ENCODE assay signal across 23 cellular contexts in the genomic region with DNA sequence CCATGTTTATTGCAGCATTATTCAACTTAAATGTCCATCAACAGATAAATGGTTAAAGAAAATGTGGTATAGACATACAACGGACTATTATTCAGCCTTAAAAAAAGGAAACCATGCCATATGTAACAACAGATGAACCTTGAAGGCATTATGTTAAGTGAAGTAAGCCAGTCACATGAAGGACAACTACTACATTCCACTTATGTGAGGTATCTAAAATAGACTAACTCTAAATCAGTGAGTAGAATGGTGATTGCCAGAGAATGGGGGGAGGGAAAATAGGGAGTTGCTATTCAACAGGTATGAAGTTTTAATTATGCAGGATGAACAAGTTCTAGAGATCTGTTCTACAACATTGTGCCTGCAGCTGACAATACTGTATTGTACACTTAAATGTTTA. TPM values are rescaled to one million over a fixed set of nuclear protein-coding genes. Genes with fewer than 3 reads are reported as not detected.
A peak's percentile ranks its signal among the peaks of the same experiment; 100 is the strongest.
DNase-seq lines count a peak whose midpoint lies in the region; ATAC-seq, FAIRE-seq and TF ChIP-seq lines count a peak whose summit lies in the region.
"Had no signal": no experiment of that assay in that cellular context is flagged by ENCODE, and none has a peak within 500 bp of the region (broad histone marks: within the 10 kb centered on the region; RNA-seq: fewer than 3 reads in every experiment).

No MANE protein-coding gene starts in this region.

- ATAC-seq in natural killer cell: no peak
- ATAC-seq in natural killer cell treated with Interleukin-12 subunit alpha and Interleukin-12 subunit beta and Interleukin-15 and Interleukin-18, amount 100 ng/mL, for 72 hours: no peak
- ATAC-seq: effector memory CD8-positive, alpha-beta T cell had no signal

- H3K27ac ChIP-seq in astrocyte (ENCODE audit: low read depth, low read length) (peak overlapping the region; percentile 6), left ventricle myocardium inferior (replicated peaks) (peak overlapping the region; percentile 45)
- H3K27ac ChIP-seq: neural progenitor cell, prostate gland, vagina, WERI-Rb-1 had no signal

- TF ChIP-seq CTCF in natural killer cell (IDR thresholded peaks at IDR 0.05) (no peak), astrocyte (IDR thresholded peaks at IDR 0.05; ENCODE audit: insufficient read depth, low read depth, low read length) (no peak), left ventricle myocardium inferior (IDR thresholded peaks at IDR 0.05; ENCODE audit: borderline replicate concordance) (no peak)

- H3K4me1 Mint-ChIP-seq in natural killer cell: peaks cover 69 to 71% of the 10 kb centered on the region in 2 donors
- peaks cover 23 to 42% of the 10 kb centered on the region in 2 donors for H3K4me1 Mint-ChIP-seq in natural killer cell treated with Interleukin-12 subunit alpha and Interleukin-12 subunit beta and Interleukin-15 and Interleukin-18, amount 100 ng/mL, for 72 hours (ENCODE audit: low read depth in 2 of 2)
- H3K4me1 Mint-ChIP-seq in astrocyte (ENCODE audit: low read depth, unreplicated experiment): peaks cover 32% of the 10 kb centered on the region
- H3K4me1 Mint-ChIP-seq: neural progenitor cell had no signal

- H3K36me3 Mint-ChIP-seq in natural killer cell (no peaks in the 10 kb centered on the region), astrocyte (ENCODE audit: low read depth, unreplicated experiment) (peaks cover 12% of the 10 kb centered on the region)
- peaks cover 9% of the 10 kb centered on the region for H3K36me3 Mint-ChIP-seq in natural killer cell treated with Interleukin-12 subunit alpha and Interleukin-12 subunit beta and Interleukin-15 and Interleukin-18, amount 100 ng/mL, for 72 hours

- peak overlapping the region; percentile 5 to 55 for H3K27ac Mint-ChIP-seq in natural killer cell
- no peak overlapping the region for H3K27ac Mint-ChIP-seq in natural killer cell treated with Interleukin-12 subunit alpha and Interleukin-12 subunit beta and Interleukin-15 and Interleukin-18, amount 100 ng/mL, for 72 hours
- no peak overlapping the region for H3K27ac Mint-ChIP-seq in astrocyte (ENCODE audit: unreplicated experiment)
- H3K27ac Mint-ChIP-seq: neural progenitor cell had no signal

- no peak overlapping the region for H3K9ac ChIP-seq in astrocyte (ENCODE audit: low read length)
- H3K9ac ChIP-seq: neural progenitor cell had no signal

- H3K4me1 ChIP-seq in astrocyte (ENCODE audit: insufficient read depth, low read length) (peaks cover 5% of the 10 kb centered on the region), left ventricle myocardium inferior (peaks cover 75% of the 10 kb centered on the region)
- H3K4me1 ChIP-seq: neural progenitor cell, prostate gland had no signal

- peaks cover 70% of the 10 kb centered on the region for H4K20me1 ChIP-seq in astrocyte (ENCODE audit: insufficient read depth, low read length)

- no peak overlapping the region for H3K4me3 Mint-ChIP-seq in natural killer cell
- H3K4me3 Mint-ChIP-seq in natural killer cell treated with Interleukin-12 subunit alpha and Interleukin-12 subunit beta and Interleukin-15 and Interleukin-18, amount 100 ng/mL, for 72 hours: no peak overlapping the region
- no peak overlapping the region for H3K4me3 Mint-ChIP-seq in astrocyte (ENCODE audit: unreplicated experiment)
- H3K4me3 Mint-ChIP-seq: effector memory CD8-positive, alpha-beta T cell; mesothelial cell of epicardium; neural progenitor cell had no signal

- H3K27me3 ChIP-seq in astrocyte (ENCODE audit: insufficient read depth, low read length): no peaks in the 10 kb centered on the region
- H3K27me3 ChIP-seq in left ventricle myocardium inferior (ENCODE audit: low read depth): no peaks in the 10 kb centered on the region
- H3K27me3 ChIP-seq: neural progenitor cell, vagina had no signal

- H3K4me3 ChIP-seq in astrocyte (ENCODE audit: insufficient read depth, low read depth, low read length) (no peak overlapping the region), left ventricle myocardium inferior (peak overlapping the region; percentile 2)
- H3K4me3 ChIP-seq: neural progenitor cell, prostate gland, vagina had no signal

- H3K79me2 ChIP-seq in astrocyte (ENCODE audit: insufficient read depth, low read length): peaks cover 97% of the 10 kb centered on the region

- H3K36me3 ChIP-seq in astrocyte (ENCODE audit: insufficient read depth, low read length) (peaks cover 3% of the 10 kb centered on the region), left ventricle myocardium inferior (peaks cover 6% of the 10 kb centered on the region)
- H3K36me3 ChIP-seq: neural progenitor cell, prostate gland, vagina had no signal

- peak overlapping the region; percentile 13 for H3K4me2 ChIP-seq in astrocyte (ENCODE audit: low read length)
- H3K4me2 ChIP-seq: neural progenitor cell had no signal

- intact Hi-C loops in natural killer cell (cut with micrococcal nuclease): no loop called here
- intact Hi-C loops in left ventricle myocardium inferior (cut with micrococcal nuclease): no loop called here

- no peak overlapping the region for H2AFZ ChIP-seq in astrocyte (ENCODE audit: low read depth, low read length)
- H2AFZ ChIP-seq: neural progenitor cell had no signal

- H3K27me3 Mint-ChIP-seq in natural killer cell (ENCODE audit: low read depth in 2 of 2): no peaks in the 10 kb centered on the region
- no peaks in the 10 kb centered on the region for H3K27me3 Mint-ChIP-seq in natural killer cell treated with Interleukin-12 subunit alpha and Interleukin-12 subunit beta and Interleukin-15 and Interleukin-18, amount 100 ng/mL, for 72 hours
- H3K27me3 Mint-ChIP-seq in astrocyte (ENCODE audit: low read depth, unreplicated experiment): no peaks in the 10 kb centered on the region
- H3K27me3 Mint-ChIP-seq: effector memory CD8-positive, alpha-beta T cell had no signal

- peak; percentile 70 for FAIRE-seq in astrocyte (lab: Jason Lieb, UNC)

- DNase-seq in natural killer cell (no peak), astrocyte (ENCODE audit: low read depth) (peak; percentile 52), left ventricle myocardium inferior (no peak), SIG-M5 (lab: John Stamatoyannopoulos, UW) (no peak), middle frontal gyrus (ENCODE audit: extremely low spot score, low spot score) (no peak), iPS-NIHi11 (ENCODE audit: low spot score) (no peak)
- DNase-seq in natural killer cell treated with Interleukin-12 subunit alpha and Interleukin-12 subunit beta and Interleukin-15 and Interleukin-18, amount 100 ng/mL, for 72 hours (ENCODE audit: low spot score): no peak
- no peak for DNase-seq in activated naive CD4-positive, alpha-beta T cell (lab: John Stamatoyannopoulos, UW)
- DNase-seq: activated CD4-positive, alpha-beta T cell treated with anti-CD3 and anti-CD28 coated beads, Interleukin-2, amount 50 U/mL, for 48 hours; activated gamma-delta T cell treated with Interleukin-2 at 50 U/mL for 16 hours; activated T-cell treated with anti-CD3 and anti-CD28 coated beads for 4 hours; amygdala; effector memory CD8-positive, alpha-beta T cell; left cardiac atrium; NCI-H1417; NCI-H526; stimulated activated CD4-positive, alpha-beta T cell treated with anti-CD3 and anti-CD28 coated beads, Interleukin-12 subunit alpha, Interleukin-12 subunit beta, amount 100 ng/mL, for 4 hours; stimulated activated CD8-positive, alpha-beta memory T cell treated with anti-CD3 and anti-CD28 coated beads, Interleukin-4, amount 100 ng/mL, for 48 hours; WERI-Rb-1 had no signal

- H3K9me3 Mint-ChIP-seq in natural killer cell (no peaks in the 10 kb centered on the region), astrocyte (ENCODE audit: unreplicated experiment) (no peaks in the 10 kb centered on the region)
- no peaks in the 10 kb centered on the region for H3K9me3 Mint-ChIP-seq in natural killer cell treated with Interleukin-12 subunit alpha and Interleukin-12 subunit beta and Interleukin-15 and Interleukin-18, amount 100 ng/mL, for 72 hours
- H3K9me3 Mint-ChIP-seq: effector memory CD8-positive, alpha-beta T cell had no signal

- H3K9me3 ChIP-seq in astrocyte (ENCODE audit: insufficient read depth, low read depth, low read length) (no peaks in the 10 kb centered on the region), left ventricle myocardium inferior (replicated peaks) (no peaks in the 10 kb centered on the region)
- H3K9me3 ChIP-seq: prostate gland, vagina had no signal

RNA-seq across cellular contexts. Expression of a gene that starts 10.1 kb away (rescaled TPM):
- 10 to 100 TPM; 51.7 to 78.3 (median 58.3) TPM for total RNA-seq in natural killer cell
- total RNA-seq in natural killer cell treated with Interleukin-12 subunit alpha and Interleukin-12 subunit beta and Interleukin-15 and Interleukin-18, amount 100 ng/mL, for 72 hours: 10 to 100 TPM; 58.8 to 76.3 TPM
- total RNA-seq in astrocyte: 67.9 and 71.3 TPM in 2 replicates
- total RNA-seq in left ventricle myocardium inferior: 36.8 TPM

Comparison
In these comparisons a context has a peak if more than half of its experiments do, and no peak if none do; other contexts are left out.
1. H3K27ac Mint-ChIP-seq: peak in natural killer cell (2 of 2); none in natural killer cell treated with Interleukin-12 subunit alpha and Interleukin-12 subunit beta and Interleukin-15 and Interleukin-18, amount 100 ng/mL, for 72 hours (0 of 2) and astrocyte (single experiment).